32 cellular contexts compared by ENCODE assay signal in genomic region chr10:125249948-125250347, GRCh38.
DNase-seq lines count a peak whose midpoint lies in the region; FAIRE-seq and TF ChIP-seq lines count a peak whose summit lies in the region.
"Had no signal": no experiment of that assay in that cellular context is flagged by ENCODE, and none has a peak within 500 bp of the region (broad histone marks: within the 10 kb centered on the region; RNA-seq: fewer than 3 reads in every experiment).

No MANE protein-coding gene starts in this region.

- H3K4me1 Mint-ChIP-seq in osteocyte (ENCODE audit: unreplicated experiment) (no peaks in the 10 kb centered on the region), type B pancreatic cell (ENCODE audit: unreplicated experiment) (no peaks in the 10 kb centered on the region)
- H3K4me1 Mint-ChIP-seq: B cell; CD14-positive monocyte; CD4-positive, alpha-beta memory T cell; CD4-positive, CD25-positive, alpha-beta regulatory T cell; CD8-positive, alpha-beta memory T cell had no signal

- H3K27ac Mint-ChIP-seq in osteocyte (ENCODE audit: unreplicated experiment): no peak overlapping the region
- H3K27ac Mint-ChIP-seq in type B pancreatic cell: no peak overlapping the region
- H3K27ac Mint-ChIP-seq: B cell; CD14-positive monocyte; CD4-positive, alpha-beta memory T cell; CD4-positive, alpha-beta T cell; CD4-positive, CD25-positive, alpha-beta regulatory T cell; CD8-positive, alpha-beta memory T cell; CD8-positive, alpha-beta T cell had no signal

- FAIRE-seq in bronchial epithelial cell (lab: Jason Lieb, UNC): peak; percentile 52
- FAIRE-seq: A204.1, A549, D721Med had no signal

- H3K27me3 Mint-ChIP-seq in osteocyte (ENCODE audit: unreplicated experiment) (peaks cover 37% of the 10 kb centered on the region), type B pancreatic cell (peaks cover 15% of the 10 kb centered on the region)
- H3K27me3 Mint-ChIP-seq: CD4-positive, alpha-beta memory T cell; CD4-positive, alpha-beta T cell; CD4-positive, CD25-positive, alpha-beta regulatory T cell had no signal

- DNase-seq in bronchial epithelial cell (ENCODE audit: low read depth) (no peak), osteocyte (ENCODE audit: extremely low spot score, unreplicated experiment) (peak; percentile 70), type B pancreatic cell (ENCODE audit: extremely low spot score, unreplicated experiment) (peak; percentile 20), T-helper 2 cell (no peak), C1 segment of cervical spinal cord (lab: John Stamatoyannopoulos, UW) (no peak), NCI-H1694 (lab: John Stamatoyannopoulos, UW) (no peak)
- DNase-seq: 8988T; ACHN; AML-193; BE2C; Caco-2; Calu3; CD4-positive, alpha-beta memory T cell; CD4-positive, alpha-beta T cell; CD4-positive, CD25-positive, alpha-beta regulatory T cell; CD8-positive, alpha-beta memory T cell; COR-L47; DMS 273 treated with DMSO at 0.1 percent for 48 hours; DMS153; DMS53; DMS79; DMS79 treated with DMSO at 0.1 percent for 48 hours; DND-41; EL had no signal

- H3K9me3 Mint-ChIP-seq in osteocyte (ENCODE audit: unreplicated experiment): peaks cover 4% of the 10 kb centered on the region
- no peaks in the 10 kb centered on the region for H3K9me3 Mint-ChIP-seq in type B pancreatic cell

- no peak overlapping the region for H3K4me3 ChIP-seq in bronchial epithelial cell (ENCODE audit: low read depth, low read length)
- H3K4me3 ChIP-seq: A549; BLaER1; BLaER1 treated with 17β-estradiol and CSF1 and Interleukin-3, amounts not matched to agents 10 nM and 100 nM had no signal

- H3K36me3 ChIP-seq in bronchial epithelial cell (ENCODE audit: control insufficient read depth, insufficient read depth, low read length): no peaks in the 10 kb centered on the region
- H3K36me3 ChIP-seq: BE2C; BLaER1; BLaER1 treated with 17β-estradiol and CSF1 and Interleukin-3, amounts not matched to agents 10 nM and 100 nM had no signal

- H3K4me3 Mint-ChIP-seq in osteocyte (ENCODE audit: unreplicated experiment) (no peak overlapping the region), type B pancreatic cell (no peak overlapping the region)
- H3K4me3 Mint-ChIP-seq: B cell; CD14-positive monocyte; CD4-positive, alpha-beta memory T cell; CD4-positive, alpha-beta T cell; CD4-positive, CD25-positive, alpha-beta regulatory T cell; CD8-positive, alpha-beta memory T cell; CD8-positive, alpha-beta T cell had no signal

- no peaks in the 10 kb centered on the region for H3K27me3 ChIP-seq in bronchial epithelial cell (ENCODE audit: control insufficient read depth, insufficient read depth, low read length)
- H3K27me3 ChIP-seq: BE2C; BLaER1; BLaER1 treated with 17β-estradiol and CSF1 and Interleukin-3, amounts not matched to agents 10 nM and 100 nM had no signal

- no peak for TF ChIP-seq CTCF in bronchial epithelial cell (IDR thresholded peaks at IDR 0.05; ENCODE audit: insufficient read depth, low read length, severe bottlenecking)
- no peak for TF ChIP-seq CTCF in osteocyte (IDR thresholded peaks at IDR 0.05)
- TF ChIP-seq CTCF in type B pancreatic cell (conservative IDR thresholded peaks at IDR 0.05): no peak

- H3K36me3 Mint-ChIP-seq in osteocyte (ENCODE audit: unreplicated experiment) (no peaks in the 10 kb centered on the region), type B pancreatic cell (no peaks in the 10 kb centered on the region)
- H3K36me3 Mint-ChIP-seq: CD14-positive monocyte; CD4-positive, alpha-beta memory T cell; CD4-positive, CD25-positive, alpha-beta regulatory T cell; CD8-positive, alpha-beta T cell had no signal

Comparison
In these comparisons a context has a peak if more than half of its experiments do, and no peak if none do; other contexts are left out.
1. DNase-seq: peak in osteocyte (single experiment) and type B pancreatic cell (single experiment); none in bronchial epithelial cell (single experiment), T-helper 2 cell (0 of 5), C1 segment of cervical spinal cord (0 of 14) and NCI-H1694 (single experiment).